Comparison of ENCODE assay signal across 15 cellular contexts in genomic region chr15:57085267-57085666, GRCh38.
"Had no signal": no experiment of that assay in that cellular context is flagged by ENCODE, and none has a peak within 500 bp of the region (broad histone marks: within the 10 kb centered on the region; RNA-seq: fewer than 3 reads in every experiment).

No MANE protein-coding gene starts in this region.

- H3K27me3 Mint-ChIP-seq: activated CD4-positive, alpha-beta T cell treated with anti-CD3 and anti-CD28 coated beads, Interleukin-2, amount 10 ng/mL, durations not matched to agents 24 days and 14 days; activated naive CD4-positive, alpha-beta T cell treated with anti-CD3 and anti-CD28 coated beads, Interleukin-2, amount 10 ng/mL, durations not matched to agents 7 days and 5 days had no signal

- H3K27me3 ChIP-seq: neural progenitor cell, ovary, thyroid gland, uterus had no signal

- H3K9me3 Mint-ChIP-seq: activated CD4-positive, alpha-beta T cell treated with anti-CD3 and anti-CD28 coated beads, Interleukin-2, amount 10 ng/mL, durations not matched to agents 24 days and 14 days; activated naive CD4-positive, alpha-beta T cell treated with anti-CD3 and anti-CD28 coated beads, Interleukin-2, amount 10 ng/mL, durations not matched to agents 7 days and 5 days; activated T-helper 2 cell treated with anti-CD3 and anti-CD28 coated beads, Interferon-gamma antibody, Interleukin-2, Interleukin-4, amounts not matched to agents 10 μg/mL and 5 μg/mL and 100 μg/mL, durations not matched to agents 14 hours and 24 hours and 36 hours; mesothelial cell of epicardium; neural progenitor cell had no signal

- H3K9ac ChIP-seq: neural progenitor cell had no signal

- H3K4me3 ChIP-seq: coronary artery, neural progenitor cell, ovary, thyroid gland, uterus had no signal

- H3K4me1 ChIP-seq: uterus had no signal

- H3K4me3 Mint-ChIP-seq: activated CD4-positive, alpha-beta T cell treated with anti-CD3 and anti-CD28 coated beads, Interleukin-2, amount 10 ng/mL, durations not matched to agents 24 days and 14 days; activated naive CD4-positive, alpha-beta T cell treated with anti-CD3 and anti-CD28 coated beads, Interleukin-2, amount 10 ng/mL, durations not matched to agents 7 days and 5 days; mesothelial cell of epicardium; neural progenitor cell had no signal

- FAIRE-seq: keratinocyte had no signal

- H3K9me3 ChIP-seq: ovary, thyroid gland, uterus had no signal

- H3K36me3 ChIP-seq: neural progenitor cell, ovary, thyroid gland, uterus had no signal

- H3K4me2 ChIP-seq: neural progenitor cell had no signal

- H2AFZ ChIP-seq: neural progenitor cell had no signal

- DNase-seq: activated CD4-positive, alpha-beta T cell treated with anti-CD3 and anti-CD28 coated beads, Interleukin-2, amount 10 ng/mL, durations not matched to agents 24 days and 14 days; activated naive CD4-positive, alpha-beta T cell treated with anti-CD3 and anti-CD28 coated beads, Interleukin-2, amount 10 ng/mL, durations not matched to agents 7 days and 5 days; activated T-cell treated with anti-CD3 and anti-CD28 coated beads for 4 hours; central memory CD4-positive, alpha-beta T cell; effector CD8-positive, alpha-beta T cell; ovary; T-helper 9 cell; thyroid gland; uterus had no signal

- H3K27ac ChIP-seq: coronary artery, epithelial cell of prostate, neural progenitor cell, ovary, thyroid gland, uterus had no signal

- H3K27ac Mint-ChIP-seq: activated CD4-positive, alpha-beta T cell treated with anti-CD3 and anti-CD28 coated beads, Interleukin-2, amount 10 ng/mL, durations not matched to agents 24 days and 14 days; activated naive CD4-positive, alpha-beta T cell treated with anti-CD3 and anti-CD28 coated beads, Interleukin-2, amount 10 ng/mL, durations not matched to agents 7 days and 5 days; activated T-helper 2 cell treated with anti-CD3 and anti-CD28 coated beads, Interferon-gamma antibody, Interleukin-2, Interleukin-4, amounts not matched to agents 10 μg/mL and 5 μg/mL and 100 μg/mL, durations not matched to agents 14 hours and 24 hours and 36 hours; mesothelial cell of epicardium; neural progenitor cell had no signal

- H3K36me3 Mint-ChIP-seq: mesothelial cell of epicardium, neural progenitor cell had no signal
